24 cellular contexts compared by ENCODE assay signal in genomic region chr9:78064075-78064474, GRCh38. TPM values are rescaled to one million over a fixed set of nuclear protein-coding genes. Genes with fewer than 3 reads are reported as not detected.
A peak's percentile ranks its signal among the peaks of the same experiment; 100 is the strongest.
DNase-seq lines count a peak whose midpoint lies in the region; ATAC-seq, FAIRE-seq and TF ChIP-seq lines count a peak whose summit lies in the region.
"Had no signal": no experiment of that assay in that cellular context is flagged by ENCODE, and none has a peak within 500 bp of the region (broad histone marks: within the 10 kb centered on the region; RNA-seq: fewer than 3 reads in every experiment).

No MANE protein-coding gene starts in this region.

- peaks cover 0 to 15% of the 10 kb centered on the region in 2 donors for H3K27me3 Mint-ChIP-seq in effector memory CD8-positive, alpha-beta T cell
- no peaks in the 10 kb centered on the region for H3K27me3 Mint-ChIP-seq in activated naive CD8-positive, alpha-beta T cell treated with anti-CD3 and anti-CD28 coated beads for 36 hours
- H3K27me3 Mint-ChIP-seq: activated naive CD4-positive, alpha-beta T cell treated with anti-CD3 and anti-CD28 coated beads, Interleukin-2, amount 50 U/mL, for 24 hours; stimulated activated naive CD8-positive, alpha-beta T cell treated with anti-CD3 and anti-CD28 coated beads, Interleukin-15, Interleukin-2, amounts not matched to agents 100 ng/mL and 50 ng/mL, for 24 hours had no signal

- CTCF ChIA-PET in RWPE1 (lab: Yijun Ruan, JAX) = no interaction called here

- H3K27ac ChIP-seq in RWPE1 = no peak overlapping the region
- H3K27ac ChIP-seq: brain microvascular endothelial cell, gastrocnemius medialis, prostate gland had no signal

- DNase-seq in NCI-H1092 (lab: John Stamatoyannopoulos, UW) (peak; percentile 22), astrocyte of the cerebellum (ENCODE audit: low read depth) (peak; percentile 13), frontal cortex (ENCODE audit: low spot score in 2 of 2) (peak; percentile 8 to 20), putamen (ENCODE audit: low spot score) (peak; percentile 62), RWPE1 (ENCODE audit: low spot score) (no peak)
- no peak for DNase-seq in effector memory CD8-positive, alpha-beta T cell
- no peak for DNase-seq in activated naive CD4-positive, alpha-beta T cell treated with anti-CD3 and anti-CD28 coated beads, Interleukin-2, amount 50 U/mL, for 16 hours
- no peak for DNase-seq in activated naive CD8-positive, alpha-beta T cell treated with anti-CD3 and anti-CD28 coated beads for 36 hours
- DNase-seq: activated T-cell treated with anti-CD3 and anti-CD28 coated beads, Interleukin-2, amount 50 U/mL, for 72 hours; BE2C; brain microvascular endothelial cell; gastrocnemius medialis; IMR-90; left cardiac atrium; MM.1S; NCI-H1694 treated with DMSO at 0.1 percent for 48 hours; NCI-H774; SHP77; small intestine; stimulated activated CD4-positive, alpha-beta T cell treated with anti-CD3 and anti-CD28 coated beads, Interleukin-4, amount 100 ng/mL, for 1 hour had no signal

- no peak for TF ChIP-seq CTCF in astrocyte of the cerebellum (IDR thresholded peaks at IDR 0.05; ENCODE audit: low read depth, low read length, missing control alignments)
- no peak for TF ChIP-seq CTCF in RWPE1 (conservative IDR thresholded peaks at IDR 0.05; ENCODE audit: low read depth)

- ATAC-seq in effector memory CD8-positive, alpha-beta T cell (replicated peaks) = no peak
- ATAC-seq: activated T-cell treated with anti-CD3 and anti-CD28 coated beads, Interleukin-2, amount 50 U/mL, for 72 hours; gastrocnemius medialis; left cardiac atrium had no signal

- FAIRE-seq in frontal cortex (lab: Jason Lieb, UNC) = no peak
- FAIRE-seq: small intestine had no signal

- no peaks in the 10 kb centered on the region for H3K4me1 Mint-ChIP-seq in effector memory CD8-positive, alpha-beta T cell (ENCODE audit: low read depth in 2 of 2)
- H3K4me1 Mint-ChIP-seq in activated naive CD8-positive, alpha-beta T cell treated with anti-CD3 and anti-CD28 coated beads for 36 hours = peaks cover 3% of the 10 kb centered on the region
- H3K4me1 Mint-ChIP-seq: activated naive CD4-positive, alpha-beta T cell treated with anti-CD3 and anti-CD28 coated beads, Interleukin-2, amount 50 U/mL, for 24 hours; nephron had no signal

- no peak overlapping the region for H3K27ac Mint-ChIP-seq in effector memory CD8-positive, alpha-beta T cell
- no peak overlapping the region for H3K27ac Mint-ChIP-seq in activated naive CD8-positive, alpha-beta T cell treated with anti-CD3 and anti-CD28 coated beads for 36 hours
- H3K27ac Mint-ChIP-seq: activated naive CD4-positive, alpha-beta T cell treated with anti-CD3 and anti-CD28 coated beads, Interleukin-2, amount 50 U/mL, for 24 hours; activated T-cell treated with anti-CD3 and anti-CD28 coated beads, Interleukin-2, amount 50 U/mL, for 72 hours; nephron; stimulated activated naive CD8-positive, alpha-beta T cell treated with anti-CD3 and anti-CD28 coated beads, Interleukin-15, Interleukin-2, amounts not matched to agents 100 ng/mL and 50 ng/mL, for 24 hours had no signal

- no peak overlapping the region for H3K4me3 Mint-ChIP-seq in effector memory CD8-positive, alpha-beta T cell
- no peak overlapping the region for H3K4me3 Mint-ChIP-seq in activated naive CD8-positive, alpha-beta T cell treated with anti-CD3 and anti-CD28 coated beads for 36 hours
- H3K4me3 Mint-ChIP-seq: activated naive CD4-positive, alpha-beta T cell treated with anti-CD3 and anti-CD28 coated beads, Interleukin-2, amount 50 U/mL, for 24 hours; activated T-cell treated with anti-CD3 and anti-CD28 coated beads, Interleukin-2, amount 50 U/mL, for 72 hours; nephron; stimulated activated naive CD8-positive, alpha-beta T cell treated with anti-CD3 and anti-CD28 coated beads, Interleukin-15, Interleukin-2, amounts not matched to agents 100 ng/mL and 50 ng/mL, for 24 hours had no signal

- no peaks in the 10 kb centered on the region for H3K9me3 Mint-ChIP-seq in effector memory CD8-positive, alpha-beta T cell
- peaks cover 11% of the 10 kb centered on the region for H3K9me3 Mint-ChIP-seq in activated naive CD8-positive, alpha-beta T cell treated with anti-CD3 and anti-CD28 coated beads for 36 hours

- in situ Hi-C loops in astrocyte of the cerebellum (cut with HindIII; ENCODE audit: low sequenced_read_pairs) = no loop called here

- no peak overlapping the region for H3K4me3 ChIP-seq in astrocyte of the cerebellum (ENCODE audit: low read depth, low read length)
- H3K4me3 ChIP-seq: gastrocnemius medialis, prostate gland had no signal

- POLR2A ChIA-PET in RWPE1 (lab: Yijun Ruan, JAX; ENCODE audit: low non-redundant PET) = no interaction called here

- no peaks in the 10 kb centered on the region for H3K36me3 Mint-ChIP-seq in effector memory CD8-positive, alpha-beta T cell (ENCODE audit: insufficient read depth)
- H3K36me3 Mint-ChIP-seq in activated naive CD8-positive, alpha-beta T cell treated with anti-CD3 and anti-CD28 coated beads for 36 hours = peaks cover 7% of the 10 kb centered on the region
- H3K36me3 Mint-ChIP-seq: activated naive CD4-positive, alpha-beta T cell treated with anti-CD3 and anti-CD28 coated beads, Interleukin-2, amount 50 U/mL, for 24 hours had no signal

RNA-seq across cellular contexts. Expression of gene GNAQ, which starts 32.5 kb away (rescaled TPM):
- 172 TPM for total RNA-seq in frontal cortex
- 10 to 100 TPM; 22.4 to 22.7 TPM for total RNA-seq in activated naive CD8-positive, alpha-beta T cell treated with anti-CD3 and anti-CD28 coated beads for 36 hours

Comparison
In these comparisons a context has a peak if more than half of its experiments do, and no peak if none do; other contexts are left out.
1. DNase-seq: peak in NCI-H1092 (single experiment), astrocyte of the cerebellum (single experiment), frontal cortex (2 of 2) and putamen (single experiment); none in effector memory CD8-positive, alpha-beta T cell (0 of 3), activated naive CD4-positive, alpha-beta T cell treated with anti-CD3 and anti-CD28 coated beads, Interleukin-2, amount 50 U/mL, for 16 hours (single experiment), RWPE1 (single experiment) and activated naive CD8-positive, alpha-beta T cell treated with anti-CD3 and anti-CD28 coated beads for 36 hours (single experiment).